ENCODE assay signal across 15 cellular contexts in genomic region chr5:95280692-95281091, GRCh38. TPM values are rescaled to one million over a fixed set of nuclear protein-coding genes. Genes with fewer than 3 reads are reported as not detected.
DNase-seq lines count a peak whose midpoint lies in the region; ATAC-seq and TF ChIP-seq lines count a peak whose summit lies in the region.
"Had no signal": no experiment of that assay in that cellular context is flagged by ENCODE, and none has a peak within 500 bp of the region (broad histone marks: within the 10 kb centered on the region; RNA-seq: fewer than 3 reads in every experiment).

No MANE protein-coding gene starts in this region.

- TF ChIP-seq CTCF in WTC11 (IDR thresholded peaks at IDR 0.05) (no peak), neural progenitor cell (IDR thresholded peaks at IDR 0.05) (no peak), A673 (conservative IDR thresholded peaks at IDR 0.05; ENCODE audit: low read depth, low read length) (no peak)

- POLR2A ChIA-PET in WTC11 (lab: Charles Lee) (no interaction called here), A673 (lab: Charles Lee; ENCODE audit: low non-redundant PET) (no interaction called here)

- H2AFZ ChIP-seq in neural progenitor cell (replicated peaks), result peak overlapping the region; percentile 35

- peak overlapping the region; percentile 84; the same call in 1 of the 2 replicates for H3K27ac Mint-ChIP-seq in WTC11
- H3K27ac Mint-ChIP-seq in neural progenitor cell, result no peak overlapping the region
- H3K27ac Mint-ChIP-seq in activated CD8-positive, alpha-beta memory T cell treated with anti-CD3 and anti-CD28 coated beads, Interleukin-2, amount 10 ng/mL, durations not matched to agents 7 days and 5 days, result no peak overlapping the region
- H3K27ac Mint-ChIP-seq: CD14-positive monocyte had no signal

- H3K27me3 Mint-ChIP-seq in WTC11 (ENCODE audit: low read depth) (peaks cover 11% of the 10 kb centered on the region), neural progenitor cell (ENCODE audit: insufficient read depth, low read depth) (peaks cover 23% of the 10 kb centered on the region)
- H3K27me3 Mint-ChIP-seq in activated CD8-positive, alpha-beta memory T cell treated with anti-CD3 and anti-CD28 coated beads, Interleukin-2, amount 10 ng/mL, durations not matched to agents 7 days and 5 days, result peaks cover 40% of the 10 kb centered on the region

- H3K27me3 ChIP-seq in HUES64 (ENCODE audit: insufficient read depth, low read length), result peaks cover 31% of the 10 kb centered on the region
- H3K27me3 ChIP-seq in neural progenitor cell, result peaks cover 41% of the 10 kb centered on the region
- peaks cover 59% of the 10 kb centered on the region for H3K27me3 ChIP-seq in A673 (replicated peaks; ENCODE audit: insufficient read depth, low read depth, low read length, poor library complexity)

- no peaks in the 10 kb centered on the region for H4K20me1 ChIP-seq in neural progenitor cell (ENCODE audit: low read depth)

- H3K4me3 Mint-ChIP-seq in WTC11 (no peak overlapping the region), neural progenitor cell (no peak overlapping the region)
- H3K4me3 Mint-ChIP-seq in activated CD8-positive, alpha-beta memory T cell treated with anti-CD3 and anti-CD28 coated beads, Interleukin-2, amount 10 ng/mL, durations not matched to agents 7 days and 5 days, result no peak overlapping the region

- H3K79me2 ChIP-seq in neural progenitor cell (ENCODE audit: low read depth), result no peaks in the 10 kb centered on the region

- intact Hi-C loops in A673 (cut with micrococcal nuclease; ENCODE audit: unreplicated experiment), result loop anchor here (10.0 kb wide), 1 partner anchor 364 kb away; the partner anchor contains the start of gene RFESD

- H3K4me3 ChIP-seq in HUES64 (ENCODE audit: low read length) (no peak overlapping the region), neural progenitor cell (no peak overlapping the region), A673 (ENCODE audit: low read depth, low read length, poor library complexity, severe bottlenecking) (no peak overlapping the region)

- H3K4me1 Mint-ChIP-seq in WTC11, result peaks cover 44% of the 10 kb centered on the region
- H3K4me1 Mint-ChIP-seq in neural progenitor cell, result peaks cover 11% of the 10 kb centered on the region
- H3K4me1 Mint-ChIP-seq in activated CD8-positive, alpha-beta memory T cell treated with anti-CD3 and anti-CD28 coated beads, Interleukin-2, amount 10 ng/mL, durations not matched to agents 7 days and 5 days, result peaks cover 12% of the 10 kb centered on the region

- CTCF ChIA-PET in WTC11 (lab: Charles Lee), result interaction anchor here (1.4 kb wide), 1 partner anchor 312 kb away, joined by 8 read pairs; no protein-coding TSS in a partner anchor
- CTCF ChIA-PET in A673 (lab: Charles Lee), result no interaction called here
- CTCF ChIA-PET in activated CD8-positive, alpha-beta memory T cell treated with anti-CD3 and anti-CD28 coated beads, Interleukin-2, amount 10 ng/mL, durations not matched to agents 7 days and 5 days (lab: Charles Lee), result no interaction called here

- H3K4me1 ChIP-seq in HUES64 (ENCODE audit: insufficient read depth, low read length), result peaks cover 38% of the 10 kb centered on the region
- peaks cover 18% of the 10 kb centered on the region for H3K4me1 ChIP-seq in neural progenitor cell
- H3K4me1 ChIP-seq in A673 (ENCODE audit: insufficient read depth, low read length, poor library complexity, severe bottlenecking), result no peaks in the 10 kb centered on the region

- peaks cover 27% of the 10 kb centered on the region for H3F3A ChIP-seq in neural progenitor cell (ENCODE audit: low read depth)

- BruUV-seq in A673 (replicated peaks; lab: Mats Ljungman, UMichigan), result no TSS peak

- 40% methylated on average over 5 of the region's 5 CpGs for WGBS in HUES64

- H3K9me3 Mint-ChIP-seq in WTC11, result 0 out of 2 replicates have a peak, but pooled peaks cover 4% of the 10 kb centered on the region
- H3K9me3 Mint-ChIP-seq in neural progenitor cell, result no peaks in the 10 kb centered on the region
- H3K9me3 Mint-ChIP-seq in activated CD8-positive, alpha-beta memory T cell treated with anti-CD3 and anti-CD28 coated beads, Interleukin-2, amount 10 ng/mL, durations not matched to agents 7 days and 5 days (ENCODE audit: low read depth), result no peaks in the 10 kb centered on the region

- peak overlapping the region; percentile 39; the same call in 1 of the 2 replicates for H3K27ac ChIP-seq in HUES64 (ENCODE audit: low read depth, low read length)
- H3K27ac ChIP-seq in neural progenitor cell, result no peak overlapping the region
- H3K27ac ChIP-seq in A673 (ENCODE audit: low read depth, low read length, poor library complexity, severe bottlenecking), result no peak overlapping the region
- H3K27ac ChIP-seq: KMS-11 had no signal

- H3K9ac ChIP-seq in HUES64 (ENCODE audit: low read depth, low read length) (no peak overlapping the region), neural progenitor cell (no peak overlapping the region)
- H3K9ac ChIP-seq: KMS-11 had no signal

- H3K4me2 ChIP-seq in neural progenitor cell, result no peak overlapping the region
- H3K4me2 ChIP-seq: KMS-11 had no signal

- H3K36me3 ChIP-seq in HUES64 (ENCODE audit: insufficient read depth, low read length), result no peaks in the 10 kb centered on the region
- H3K36me3 ChIP-seq in neural progenitor cell, result no peaks in the 10 kb centered on the region
- no peaks in the 10 kb centered on the region for H3K36me3 ChIP-seq in A673 (ENCODE audit: insufficient read depth, low read length, poor library complexity, severe bottlenecking)

- DNase-seq in DMS 273 treated with DMSO at 0.1 percent for 48 hours (lab: John Stamatoyannopoulos, UW) (peak; percentile 88), WTC11 (ENCODE audit: low spot score) (no peak), neural progenitor cell (ENCODE audit: low spot score) (no peak), A673 (ENCODE audit: low spot score) (no peak)
- no peak for DNase-seq in activated CD8-positive, alpha-beta memory T cell treated with anti-CD3 and anti-CD28 coated beads, Interleukin-2, amount 10 ng/mL, durations not matched to agents 7 days and 5 days
- DNase-seq: NCI-H1105, NCI-H187, NCI-H526, SHP77 treated with DMSO at 0.1 percent for 48 hours had no signal

- H3K9me3 ChIP-seq in HUES64 (ENCODE audit: insufficient read depth, low read depth, low read length), result no peaks in the 10 kb centered on the region
- H3K9me3 ChIP-seq in neural progenitor cell (ENCODE audit: low read depth), result no peaks in the 10 kb centered on the region
- no peaks in the 10 kb centered on the region for H3K9me3 ChIP-seq in A673 (ENCODE audit: low read depth, low read length, poor library complexity, severe bottlenecking)

- no peak for ATAC-seq in WTC11
- ATAC-seq in activated CD8-positive, alpha-beta memory T cell treated with anti-CD3 and anti-CD28 coated beads, Interleukin-2, amount 10 ng/mL, durations not matched to agents 7 days and 5 days, result no peak
- ATAC-seq in HG02870 (IDR thresholded peaks at IDR 0.05; ENCODE audit: unreplicated experiment), result no peak
- ATAC-seq: HepG2 had no signal

- no peaks in the 10 kb centered on the region for H3K36me3 Mint-ChIP-seq in WTC11
- H3K36me3 Mint-ChIP-seq in neural progenitor cell, result no peaks in the 10 kb centered on the region
- no peaks in the 10 kb centered on the region for H3K36me3 Mint-ChIP-seq in activated CD8-positive, alpha-beta memory T cell treated with anti-CD3 and anti-CD28 coated beads, Interleukin-2, amount 10 ng/mL, durations not matched to agents 7 days and 5 days

TF ChIP-seq in WTC11, 78 proteins besides CTCF, POLR2A, EP300 and RAD21 (continues in another document):
- TF ChIP-seq MYBL2 (CRISPR knock-in tag; IDR thresholded peaks at IDR 0.05) (no peak), ATF3 (CRISPR knock-in tag; conservative IDR thresholded peaks at IDR 0.05) (no peak), E2F1 (CRISPR knock-in tag; IDR thresholded peaks at IDR 0.05) (no peak), SP1 (CRISPR knock-in tag; conservative IDR thresholded peaks at IDR 0.05) (no peak), GTF2I (CRISPR knock-in tag; conservative IDR thresholded peaks at IDR 0.05) (no peak), ZNF138 (CRISPR knock-in tag; conservative IDR thresholded peaks at IDR 0.05) (no peak), FOXP4 (CRISPR knock-in tag; IDR thresholded peaks at IDR 0.05) (no peak)

RNA-seq across cellular contexts. Expression of gene MCTP1, which starts 4.2 kb away (rescaled TPM):
- polyA plus RNA-seq in HUES64 (2013, experiment 1 of 2), result 1.4 TPM
- polyA plus RNA-seq in HUES64 (2013, experiment 2 of 2), result 1.1 TPM
- total RNA-seq in WTC11 (2021), result 3.3 to 5.6 TPM (median 3.6 TPM) in 3 replicates
- total RNA-seq in neural progenitor cell (ENCODE audit: low replicate concordance), result 2.9 and 3.7 TPM in 2 replicates
- total RNA-seq in A673 (2021), result 18.1 and 25.8 TPM in 2 replicates
- total RNA-seq in activated CD8-positive, alpha-beta memory T cell treated with anti-CD3 and anti-CD28 coated beads, Interleukin-2, amount 10 ng/mL, durations not matched to agents 7 days and 5 days, result not detected
- total RNA-seq: OCI-LY7 had no signal
